In genomic region chr9:110303136-110303535, GRCh38 we compare ENCODE assay signal across 19 cellular contexts.
A peak's percentile ranks its signal among the peaks of the same experiment; 100 is the strongest.
DNase-seq lines count a peak whose midpoint lies in the region; ATAC-seq and TF ChIP-seq lines count a peak whose summit lies in the region.
"Had no signal": no experiment of that assay in that cellular context is flagged by ENCODE, and none has a peak within 500 bp of the region (broad histone marks: within the 10 kb centered on the region; RNA-seq: fewer than 3 reads in every experiment).

No MANE protein-coding gene starts in this region.

- DNase-seq in AG08396 (ENCODE audit: low spot score) (peak; percentile 25), HL-60 (ENCODE audit: low read depth in 1 of 2, low spot score in 1 of 2) (peak; percentile 75 to 94), SKM-1 (lab: John Stamatoyannopoulos, UW; ENCODE audit: unreplicated experiment) (peak; percentile 16), iris pigment epithelial cell (ENCODE audit: low read depth) (peak; percentile 87), COLO668 (lab: John Stamatoyannopoulos, UW; ENCODE audit: unreplicated experiment) (no peak), head of caudate nucleus (no peak)
- DNase-seq: ACHN; activated CD8-positive, alpha-beta T cell treated with anti-CD3 and anti-CD28 coated beads, Interleukin-2, amount 10 ng/mL, durations not matched to agents 7 days and 5 days; activated gamma-delta T cell treated with Interleukin-2 at 50 U/mL for 16 hours; body of pancreas; endodermal cell; GOT3; NCI-H1092 treated with DMSO at 0.1 percent for 48 hours; nucleus accumbens; T1000; transverse colon had no signal

- intact Hi-C loops in head of caudate nucleus (cut with DNase I), result no loop called here

- TF ChIP-seq CTCF in HL-60 (IDR thresholded peaks at IDR 0.05; ENCODE audit: insufficient read depth, low read length), result no peak

- H3K4me3 ChIP-seq in HL-60 (replicated peaks; ENCODE audit: insufficient read depth, low read length), result no peak overlapping the region
- H3K4me3 ChIP-seq: body of pancreas, transverse colon had no signal

- peak overlapping the region; percentile 36 for H3K27ac ChIP-seq in HL-60 (replicated peaks)
- H3K27ac ChIP-seq: body of pancreas, transverse colon had no signal

- H3K27me3 ChIP-seq in HL-60 (ENCODE audit: insufficient read depth, poor library complexity, severe bottlenecking), result no peaks in the 10 kb centered on the region
- H3K27me3 ChIP-seq: body of pancreas, transverse colon had no signal

- ATAC-seq in HG03139 (IDR thresholded peaks at IDR 0.05; ENCODE audit: unreplicated experiment) (no peak), GM18498 (IDR thresholded peaks at IDR 0.05; ENCODE audit: unreplicated experiment) (no peak)
- ATAC-seq: activated CD8-positive, alpha-beta T cell treated with anti-CD3 and anti-CD28 coated beads, Interleukin-2, amount 10 ng/mL, durations not matched to agents 7 days and 5 days; body of pancreas; Panc1 had no signal

Comparison
In these comparisons a context has a peak if more than half of its experiments do, and no peak if none do; other contexts are left out.
1. DNase-seq: peak in AG08396 (single experiment), HL-60 (2 of 2), SKM-1 (single experiment) and iris pigment epithelial cell (single experiment); none in COLO668 (single experiment) and head of caudate nucleus (0 of 42).